18 cellular contexts compared by ENCODE assay signal in genomic region chr19:1117654-1118053, GRCh38. TPM values are rescaled to one million over a fixed set of nuclear protein-coding genes. Genes with fewer than 3 reads are reported as not detected.
DNase-seq lines count a peak whose midpoint lies in the region; ATAC-seq, FAIRE-seq and TF ChIP-seq lines count a peak whose summit lies in the region.
"Had no signal": no experiment of that assay in that cellular context is flagged by ENCODE, and none has a peak within 500 bp of the region (broad histone marks: within the 10 kb centered on the region; RNA-seq: fewer than 3 reads in every experiment).

No MANE protein-coding gene starts in this region.

- ATAC-seq in IMR-90 (ENCODE audit: low read depth) (no peak), aorta (ENCODE audit: low FRiP score) (no peak), HG03159 (IDR thresholded peaks at IDR 0.05; ENCODE audit: unreplicated experiment) (no peak)

- in situ Hi-C loops in IMR-90 (cut with MboI; ENCODE audit: low sequenced_read_pairs): no loop called here

- CTCF ChIA-PET in IMR-90 (lab: Yijun Ruan, JAX): interaction anchor here (0.6 kb wide), 1 partner anchor 195 kb away, joined by 3 read pairs; no protein-coding TSS in a partner anchor
- CTCF ChIA-PET in H1 (lab: Charles Lee; ENCODE audit: partially characterized antibody): interaction anchor here (0.6 to 1.4 kb wide), 5 partner anchors 13 to 146 kb away, joined by 3 to 4 read pairs (median 3); no protein-coding TSS in a partner anchor

- H2BK20ac ChIP-seq in IMR-90 (ENCODE audit: low read depth, low read length) (no peak overlapping the region), H1 (ENCODE audit: low read length) (no peak overlapping the region)

- H3K23me2 ChIP-seq in H1 (ENCODE audit: low read depth, low read length): no peaks in the 10 kb centered on the region

- TF ChIP-seq RAD21 in IMR-90 (IDR thresholded peaks at IDR 0.05; ENCODE audit: low read length) (no peak), H1 (IDR thresholded peaks at IDR 0.05 in 1 of 2, conservative IDR thresholded peaks at IDR 0.05 in 1 of 2; ENCODE audit: low read depth in 2 of 2, low read length in 2 of 2) (no peak)

- H3K4ac ChIP-seq in IMR-90 (ENCODE audit: low read depth, low read length): no peak overlapping the region
- H3K4ac ChIP-seq in H1 (replicated peaks; ENCODE audit: insufficient read length, low read depth, low read length): no peak overlapping the region

- H4K20me1 ChIP-seq in IMR-90 (ENCODE audit: insufficient read depth, low read length): peaks cover 19% of the 10 kb centered on the region
- H4K20me1 ChIP-seq in H1 (replicated peaks in 1 of 2; ENCODE audit: control insufficient read depth in 1 of 2, insufficient read depth in 2 of 2, low read length in 2 of 2): peaks cover 2 to 3% of the 10 kb centered on the region in 2 experiments

- TF ChIP-seq CTCF in BE2C (IDR thresholded peaks at IDR 0.05; ENCODE audit: low read depth, low read length) (no peak), IMR-90 (conservative IDR thresholded peaks at IDR 0.05; ENCODE audit: low read depth, low read length) (no peak), H1 (IDR thresholded peaks at IDR 0.05; ENCODE audit: control extremely low read depth in 1 of 3, insufficient read depth in 1 of 3, low read depth in 1 of 3, low read length in 3 of 3) (no peak), spleen (IDR thresholded peaks at IDR 0.05 in 8 of 11, conservative IDR thresholded peaks at IDR 0.05 in 3 of 11) (no peak)

- no peak overlapping the region for H2BK15ac ChIP-seq in IMR-90 (ENCODE audit: low read depth, low read length)
- no peak overlapping the region for H2BK15ac ChIP-seq in H1 (ENCODE audit: low read length)

- H3K4me3 ChIP-seq in BE2C (ENCODE audit: low read depth, low read length) (no peak overlapping the region), IMR-90 (ENCODE audit: insufficient read depth, low read depth, low read length) (no peak overlapping the region), H1 (ENCODE audit: extremely low read depth in 1 of 4, insufficient read depth in 2 of 4, low read depth in 3 of 4, low read length in 4 of 4) (no peak overlapping the region), spleen (no peak overlapping the region), aorta (ENCODE audit: low read length in 2 of 2) (no peak overlapping the region)
- H3K4me3 ChIP-seq: BLaER1 treated with 17β-estradiol and CSF1 and Interleukin-3, amounts not matched to agents 10 nM and 100 nM; GM23338 had no signal

- H2AFZ ChIP-seq in IMR-90 (replicated peaks; ENCODE audit: low read length, poor library complexity) (no peak overlapping the region), H1 (ENCODE audit: low read length) (no peak overlapping the region)
- H2AFZ ChIP-seq: GM23338 had no signal

- H3K9ac ChIP-seq in IMR-90 (ENCODE audit: low read depth, low read length) (no peak overlapping the region), H1 (replicated peaks in 1 of 4; ENCODE audit: extremely low read depth in 1 of 4, low read depth in 3 of 4, low read length in 3 of 4) (0 out of 7 replicates have a peak overlapping the region, but pooled peaks of 1 of the 4 experiments have one; percentile 36)
- H3K9ac ChIP-seq: BLaER1 treated with 17β-estradiol and CSF1 and Interleukin-3, amounts not matched to agents 10 nM and 100 nM had no signal

- 98% methylated on average over 8 of the region's 16 CpGs; no CpG with 5 or more reads in 1 of the 2 experiments for WGBS in IMR-90 (ENCODE audit: extremely low coverage in 2 of 2, insufficient read length in 1 of 2), 2 experiments
- 92% methylated on average over 10 of the region's 16 CpGs; no CpG with 5 or more reads in 1 of the 2 experiments for WGBS in H1 (ENCODE audit: extremely low coverage in 1 of 2, insufficient coverage in 1 of 2, insufficient read length in 1 of 2, insufficient replicate concordance in 2 of 2, low coverage in 1 of 2, low lambda C conversion rate in 2 of 2, missing lambda C conversion rate in 1 of 2), 2 experiments
- 92 to 96% (median 94%) methylated on average over 10 to 16 of the region's 16 CpGs for WGBS in spleen, 5 donors
- 93% methylated on average over 16 of the region's 16 CpGs for WGBS in aorta, 2 donors

- TF ChIP-seq POLR2A in IMR-90 (IDR thresholded peaks at IDR 0.05; ENCODE audit: low read depth, low read length) (no peak), H1 (IDR thresholded peaks at IDR 0.05; ENCODE audit: control extremely low read depth in 1 of 2, low read depth in 2 of 2, low read length in 2 of 2) (no peak), spleen (IDR thresholded peaks at IDR 0.05) (no peak)

- no peak for FAIRE-seq in H1 (lab: Jason Lieb, UNC)
- FAIRE-seq: G401.6, GM12891, HTR-8/SVneo had no signal

- H2AK5ac ChIP-seq in IMR-90 (ENCODE audit: low read depth, low read length): no peak overlapping the region
- H2AK5ac ChIP-seq in H1 (ENCODE audit: low read depth, low read length): no peak overlapping the region

- H2AK9ac ChIP-seq in IMR-90 (replicated peaks; ENCODE audit: low read depth, low read length, poor library complexity): peak overlapping the region; percentile 16

- H3K14ac ChIP-seq in IMR-90 (replicated peaks; ENCODE audit: low read depth, low read length) (no peak overlapping the region), H1 (ENCODE audit: insufficient read length) (no peak overlapping the region)

- no peak overlapping the region for H3K27ac ChIP-seq in IMR-90 (ENCODE audit: insufficient read depth, low read length)
- no peak overlapping the region for H3K27ac ChIP-seq in H1 (ENCODE audit: low read depth, low read length)
- H3K27ac ChIP-seq in spleen: peak overlapping the region in 1 of 8 donors; percentile 66
- no peak overlapping the region for H3K27ac ChIP-seq in aorta (ENCODE audit: low read depth in 1 of 2, low read length in 2 of 2)
- H3K27ac ChIP-seq: BLaER1 treated with 17β-estradiol and CSF1 and Interleukin-3, amounts not matched to agents 10 nM and 100 nM had no signal

- no peaks in the 10 kb centered on the region for H3K9me1 ChIP-seq in IMR-90 (ENCODE audit: insufficient read depth, low read length)

- no peak for TF ChIP-seq EP300 in H1 (IDR thresholded peaks at IDR 0.05; ENCODE audit: borderline replicate concordance in 1 of 2, low read depth in 2 of 2, low read length in 2 of 2)

- H3K56ac ChIP-seq in IMR-90 (ENCODE audit: extremely low read depth, insufficient read depth, low read length) (no peak overlapping the region), H1 (replicated peaks; ENCODE audit: insufficient read length, low read depth, low read length) (no peak overlapping the region)

- H3K4me1 ChIP-seq in BE2C (peaks cover 6% of the 10 kb centered on the region), IMR-90 (ENCODE audit: control insufficient read depth, insufficient read depth, low read length) (peaks cover 11% of the 10 kb centered on the region), H1 (replicated peaks in 1 of 4; ENCODE audit: control insufficient read depth in 3 of 4, insufficient read depth in 4 of 4, low read length in 3 of 4) (no peaks in the 10 kb centered on the region; a peak in 3 of 7 replicates), spleen (peaks cover 12 to 55% (median 21%) of the 10 kb centered on the region in 6 donors), aorta (ENCODE audit: control insufficient read depth in 1 of 2, insufficient read depth in 2 of 2, low read length in 2 of 2) (no peaks in the 10 kb centered on the region)

- H3K36me3 ChIP-seq in BE2C (peaks cover 36% of the 10 kb centered on the region), IMR-90 (ENCODE audit: control insufficient read depth, insufficient read depth, low read length) (peaks cover 86% of the 10 kb centered on the region), H1 (ENCODE audit: control insufficient read depth in 2 of 4, insufficient read depth in 4 of 4, low read length in 3 of 4) (peaks cover 0 to 52% (median 9%) of the 10 kb centered on the region in 4 experiments; a peak in 4 of 8 replicates), spleen (peaks cover 9 to 100% (median 99%) of the 10 kb centered on the region in 6 donors), aorta (ENCODE audit: control insufficient read depth in 1 of 2, insufficient read depth in 2 of 2, low read length in 1 of 2) (peaks cover 0 to 6% of the 10 kb centered on the region in 2 donors)

- H4K5ac ChIP-seq in IMR-90 (ENCODE audit: low read depth, low read length): no peak overlapping the region
- H4K5ac ChIP-seq in H1 (ENCODE audit: insufficient read length, low read depth, low read length): no peak overlapping the region

- no peak overlapping the region for H2BK120ac ChIP-seq in IMR-90 (ENCODE audit: low read depth, low read length)
- no peak overlapping the region for H2BK120ac ChIP-seq in H1 (replicated peaks; ENCODE audit: low read depth, low read length)

- DNase-seq in BE2C: peak; percentile 6
- DNase-seq in IMR-90: no peak
- no peak for DNase-seq in H1 (ENCODE audit: low read depth in 1 of 2, low spot score in 2 of 2)
- DNase-seq in spleen: peak; percentile 71
- no peak for DNase-seq in aorta
- DNase-seq in HuH-7 (ENCODE audit: low spot score): no peak
- DNase-seq: AML-193; CD4-positive, alpha-beta memory T cell; DMS153; DMS79 treated with DMSO at 0.1 percent for 48 hours; EL; KG1 had no signal

- H2BK5ac ChIP-seq in IMR-90 (ENCODE audit: low read depth, low read length, poor library complexity, severe bottlenecking) (no peak overlapping the region), H1 (ENCODE audit: low read depth, low read length) (no peak overlapping the region; the same call in 1 of the 2 replicates)

- no TSS peak for BruUV-seq in IMR-90 (replicated peaks; lab: Mats Ljungman, UMichigan)

- H3K9me3 ChIP-seq in BE2C (no peaks in the 10 kb centered on the region), IMR-90 (ENCODE audit: control insufficient read depth, insufficient read depth, low read length) (no peaks in the 10 kb centered on the region), H1 (ENCODE audit: insufficient read depth in 2 of 2, low read depth in 1 of 2, low read length in 1 of 2) (no peaks in the 10 kb centered on the region), spleen (no peaks in the 10 kb centered on the region), aorta (ENCODE audit: control insufficient read depth, low read length) (no peaks in the 10 kb centered on the region)
- H3K9me3 ChIP-seq: BLaER1 treated with 17β-estradiol and CSF1 and Interleukin-3, amounts not matched to agents 10 nM and 100 nM had no signal

- H3K18ac ChIP-seq in IMR-90 (ENCODE audit: low read depth, low read length) (no peak overlapping the region), H1 (ENCODE audit: extremely low read depth, low read length) (no peak overlapping the region)

- H3K4me2 ChIP-seq in IMR-90 (ENCODE audit: low read depth, low read length): no peak overlapping the region
- H3K4me2 ChIP-seq in H1 (ENCODE audit: insufficient read depth in 1 of 2, low read depth in 2 of 2, low read length in 2 of 2): no peak overlapping the region
- H3K4me2 ChIP-seq: BLaER1 treated with 17β-estradiol and CSF1 and Interleukin-3, amounts not matched to agents 10 nM and 100 nM; GM23338 had no signal

- H3K23ac ChIP-seq in IMR-90 (ENCODE audit: low read depth, low read length) (no peak overlapping the region), H1 (ENCODE audit: insufficient read length) (no peak overlapping the region)

- POLR2A ChIA-PET in IMR-90 (lab: Charles Lee; ENCODE audit: unreplicated experiment): no interaction called here
- POLR2A ChIA-PET in H1 (lab: Charles Lee; ENCODE audit: partially characterized antibody): interaction anchor here (0.8 to 1.4 kb wide), 3 partner anchors 13 to 102 kb away, joined by 3 to 4 read pairs (median 3); partner anchors contain the start of gene GPX4

- peaks cover 11 to 38% of the 10 kb centered on the region in 2 experiments for H3K79me1 ChIP-seq in IMR-90 (ENCODE audit: low read depth in 1 of 2, low read length in 2 of 2)
- H3K79me1 ChIP-seq in H1 (ENCODE audit: low read depth, low read length): no peaks in the 10 kb centered on the region

- H4K8ac ChIP-seq in IMR-90 (ENCODE audit: low read depth in 2 of 2, low read length in 2 of 2) (no peak overlapping the region), H1 (ENCODE audit: extremely low read depth, insufficient read depth, low read length) (peak overlapping the region; percentile 68; the same call in 1 of the 2 replicates)

- H3K27me3 ChIP-seq in BE2C (no peaks in the 10 kb centered on the region), IMR-90 (ENCODE audit: control insufficient read depth, insufficient read depth, low read length) (no peaks in the 10 kb centered on the region), H1 (replicated peaks in 1 of 4; ENCODE audit: control insufficient read depth in 3 of 4, extremely low read depth in 1 of 4, insufficient read depth in 3 of 4, low read length in 3 of 4) (no peaks in the 10 kb centered on the region), spleen (replicated peaks in 1 of 7) (no peaks in the 10 kb centered on the region), aorta (ENCODE audit: control insufficient read depth in 1 of 2, insufficient read depth in 2 of 2, low read length in 1 of 2) (no peaks in the 10 kb centered on the region)
- H3K27me3 ChIP-seq: BLaER1 treated with 17β-estradiol and CSF1 and Interleukin-3, amounts not matched to agents 10 nM and 100 nM had no signal

- dilution Hi-C loops in IMR-90 (cut with HindIII; ENCODE audit: low sequenced_read_pairs, unreplicated experiment): no loop called here

- no peak overlapping the region for H4K91ac ChIP-seq in IMR-90 (ENCODE audit: insufficient read depth, low read depth, low read length)
- no peak overlapping the region for H4K91ac ChIP-seq in H1 (replicated peaks; ENCODE audit: insufficient read length, low read length)

- no peaks in the 10 kb centered on the region for H3K79me2 ChIP-seq in H1 (ENCODE audit: control insufficient read depth in 1 of 2, insufficient read depth in 2 of 2, low read length in 2 of 2)

- H2BK12ac ChIP-seq in H1 (ENCODE audit: low read depth, low read length): no peak overlapping the region

- intact Hi-C loops in IMR-90 (cut with micrococcal nuclease) (no loop called here), spleen (cut with DNase I; ENCODE audit: low total_unique reads) (no loop called here), aorta (cut with DNase I) (no loop called here)

RNA-seq across cellular contexts. Expression of gene GPX4, which starts 13.9 kb away (rescaled TPM):
- 790 TPM for polyA plus RNA-seq in BE2C (2012; ENCODE audit: insufficient read depth, insufficient read length, low read depth)
- 357 and 415 TPM in 2 replicates for total RNA-seq in IMR-90 (2012; rRNA removed)
- 1,083 and 1,136 TPM in 2 replicates for polyA plus RNA-seq in IMR-90 (2012; rRNA removed)
- polyA plus RNA-seq in IMR-90 (2012; cell fraction: cytosol; rRNA removed): 2,056 and 2,058 TPM in 2 replicates
- polyA plus RNA-seq in IMR-90 (2012; cell fraction: nucleus; rRNA removed; ENCODE audit: low replicate concordance): 1,128 and 1,215 TPM in 2 replicates
- total RNA-seq in H1 (2021; fragmentation: NEBNext Ultra II Directional; extraction: Animal tissue kit (Norgen Biotek cat#: 25700)): 342 and 355 TPM in 2 replicates
- polyA plus RNA-seq in H1 (2011; rRNA removed): 693 and 947 TPM in 2 replicates
- polyA plus RNA-seq in H1 (2011; cell fraction: cytosol; rRNA removed): 779 TPM
- 730 TPM for polyA plus RNA-seq in H1 (2011; cell fraction: nucleus; rRNA removed)
- 475 to 711 TPM (median 640 TPM) in 4 replicates for polyA plus RNA-seq in H1 (2012, experiment 1 of 2)
- 958 TPM for polyA plus RNA-seq in H1 (2012, experiment 2 of 2)
- polyA plus RNA-seq in H1 (2013, experiment 1 of 2): 575 TPM
- 562 TPM for polyA plus RNA-seq in H1 (2013, experiment 2 of 2)
- 186 and 191 TPM in 2 replicates for polyA minus RNA-seq in H1 (2011; rRNA and poly(A)+ RNA removed)
- 297 TPM for polyA minus RNA-seq in H1 (2011; cell fraction: cytosol; rRNA and poly(A)+ RNA removed)
- polyA minus RNA-seq in H1 (2011; cell fraction: nucleus; rRNA and poly(A)+ RNA removed): 155 TPM
- 100 to 1,000 TPM; 138 to 275 (median 216) TPM for total RNA-seq in spleen
- 100 to 1,000 TPM; 480 to 562 (median 522) TPM for polyA plus RNA-seq in spleen
- total RNA-seq in aorta: 100 to 1,000 TPM; 165 to 236 TPM
- 100 to 1,000 TPM; 696 to 786 TPM for polyA plus RNA-seq in aorta

RNA-seq across cellular contexts. Expression of gene POLR2E, which starts 22.5 kb away (rescaled TPM):
- 824 TPM for polyA plus RNA-seq in BE2C (2012; ENCODE audit: insufficient read depth, insufficient read length, low read depth)
- total RNA-seq in IMR-90 (2012; rRNA removed) (195 and 294 TPM in 2 replicates), spleen (100 to 1,000 TPM; 106 to 152 (median 123) TPM), aorta (10 to 100 TPM; 83.5 to 95.6 TPM)
- polyA plus RNA-seq in IMR-90 (2012; rRNA removed) (391 and 449 TPM in 2 replicates), H1 (2011; rRNA removed) (381 and 483 TPM in 2 replicates), spleen (100 to 1,000 TPM in 2 of 3 donors, 10 to 100 TPM in 1; 70.8 to 144 (median 105) TPM), aorta (100 to 1,000 TPM in 1 of 2 donors, 10 to 100 TPM in 1; 91.5 to 116 TPM)
- polyA plus RNA-seq in IMR-90 (2012; cell fraction: cytosol; rRNA removed): 408 and 821 TPM in 2 replicates
- polyA plus RNA-seq in IMR-90 (2012; cell fraction: nucleus; rRNA removed; ENCODE audit: low replicate concordance): 242 and 436 TPM in 2 replicates
- total RNA-seq in H1 (2021; fragmentation: NEBNext Ultra II Directional; extraction: Animal tissue kit (Norgen Biotek cat#: 25700)): 274 and 281 TPM in 2 replicates
- polyA plus RNA-seq in H1 (2011; cell fraction: cytosol; rRNA removed): 378 TPM
- 283 TPM for polyA plus RNA-seq in H1 (2011; cell fraction: nucleus; rRNA removed)
- 286 to 416 TPM (median 379 TPM) in 4 replicates for polyA plus RNA-seq in H1 (2012, experiment 1 of 2)
- 296 TPM for polyA plus RNA-seq in H1 (2012, experiment 2 of 2)
- 195 TPM for polyA plus RNA-seq in H1 (2013, experiment 1 of 2)
- polyA plus RNA-seq in H1 (2013, experiment 2 of 2): 204 TPM
- 110 and 140 TPM in 2 replicates for polyA minus RNA-seq in H1 (2011; rRNA and poly(A)+ RNA removed)
- polyA minus RNA-seq in H1 (2011; cell fraction: cytosol; rRNA and poly(A)+ RNA removed): 128 TPM
- 125 TPM for polyA minus RNA-seq in H1 (2011; cell fraction: nucleus; rRNA and poly(A)+ RNA removed)

RNA-seq across cellular contexts. Expression of gene ARHGAP45, which starts 50.7 kb away (rescaled TPM):
- polyA plus RNA-seq in BE2C (2012; ENCODE audit: insufficient read depth, insufficient read length, low read depth): 31.2 TPM
- total RNA-seq in IMR-90 (2012; rRNA removed): 0.83 and 1.3 TPM in 2 replicates
- 1.4 and 1.7 TPM in 2 replicates for polyA plus RNA-seq in IMR-90 (2012; rRNA removed)
- 2.0 and 2.2 TPM in 2 replicates for polyA plus RNA-seq in IMR-90 (2012; cell fraction: cytosol; rRNA removed)
- 3.0 and 10.5 TPM in 2 replicates for polyA plus RNA-seq in IMR-90 (2012; cell fraction: nucleus; rRNA removed; ENCODE audit: low replicate concordance)
- total RNA-seq in H1 (2021; fragmentation: NEBNext Ultra II Directional; extraction: Animal tissue kit (Norgen Biotek cat#: 25700)): 41.8 and 43.6 TPM in 2 replicates
- 31.4 and 40.2 TPM in 2 replicates for polyA plus RNA-seq in H1 (2011; rRNA removed)
- 36.8 TPM for polyA plus RNA-seq in H1 (2011; cell fraction: cytosol; rRNA removed)
- polyA plus RNA-seq in H1 (2011; cell fraction: nucleus; rRNA removed): 67.4 TPM
- polyA plus RNA-seq in H1 (2012, experiment 1 of 2): 26.5 to 43.1 TPM (median 35.3 TPM) in 4 replicates
- polyA plus RNA-seq in H1 (2012, experiment 2 of 2): 29.2 TPM
- 16.7 TPM for polyA plus RNA-seq in H1 (2013, experiment 1 of 2)
- polyA plus RNA-seq in H1 (2013, experiment 2 of 2): 16.2 TPM
- 13.6 and 19.9 TPM in 2 replicates for polyA minus RNA-seq in H1 (2011; rRNA and poly(A)+ RNA removed)
- 28.4 TPM for polyA minus RNA-seq in H1 (2011; cell fraction: cytosol; rRNA and poly(A)+ RNA removed)
- 25.1 TPM for polyA minus RNA-seq in H1 (2011; cell fraction: nucleus; rRNA and poly(A)+ RNA removed)
- total RNA-seq in spleen: 100 to 1,000 TPM; 161 to 258 (median 237) TPM
- polyA plus RNA-seq in spleen: 100 to 1,000 TPM; 205 to 356 (median 329) TPM
- total RNA-seq in aorta: 10 to 100 TPM; 15.3 to 38.6 TPM
- 10 to 100 TPM in 1 of 2 donors, 1 to 10 TPM in 1; 7.4 to 21.8 TPM for polyA plus RNA-seq in aorta

RNA-seq across cellular contexts. Expression of gene SBNO2, which starts 56.4 kb away (rescaled TPM):
- polyA plus RNA-seq in BE2C (2012; ENCODE audit: insufficient read depth, insufficient read length, low read depth): 74.4 TPM
- total RNA-seq in IMR-90 (2012; rRNA removed) (13.4 and 13.6 TPM in 2 replicates), spleen (100 to 1,000 TPM in 5 of 7 donors, 10 to 100 TPM in 2; 51.7 to 230 (median 168) TPM), aorta (100 to 1,000 TPM in 1 of 2 donors, 10 to 100 TPM in 1; 97.2 to 165 TPM)
- polyA plus RNA-seq in IMR-90 (2012; rRNA removed) (40.4 and 40.5 TPM in 2 replicates), H1 (2011; rRNA removed) (12.2 and 21.3 TPM in 2 replicates), spleen (10 to 100 TPM; 16.2 to 62.0 (median 29.8) TPM), aorta (10 to 100 TPM; 11.0 to 53.3 TPM)
- 16.4 and 33.2 TPM in 2 replicates for polyA plus RNA-seq in IMR-90 (2012; cell fraction: cytosol; rRNA removed)
- polyA plus RNA-seq in IMR-90 (2012; cell fraction: nucleus; rRNA removed; ENCODE audit: low replicate concordance): 123 and 292 TPM in 2 replicates
- total RNA-seq in H1 (2021; fragmentation: NEBNext Ultra II Directional; extraction: Animal tissue kit (Norgen Biotek cat#: 25700)): 31.4 and 37.4 TPM in 2 replicates
- polyA plus RNA-seq in H1 (2011; cell fraction: cytosol; rRNA removed): 12.8 TPM
- 67.3 TPM for polyA plus RNA-seq in H1 (2011; cell fraction: nucleus; rRNA removed)
- polyA plus RNA-seq in H1 (2012, experiment 1 of 2): 21.4 to 33.6 TPM (median 24.5 TPM) in 4 replicates
- polyA plus RNA-seq in H1 (2012, experiment 2 of 2): 13.6 TPM
- 16.0 TPM for polyA plus RNA-seq in H1 (2013, experiment 1 of 2)
- polyA plus RNA-seq in H1 (2013, experiment 2 of 2): 14.4 TPM
- 10.0 and 10.6 TPM in 2 replicates for polyA minus RNA-seq in H1 (2011; rRNA and poly(A)+ RNA removed)
- polyA minus RNA-seq in H1 (2011; cell fraction: cytosol; rRNA and poly(A)+ RNA removed): 23.1 TPM
- 23.4 TPM for polyA minus RNA-seq in H1 (2011; cell fraction: nucleus; rRNA and poly(A)+ RNA removed)

Comparison
In these comparisons a context has a peak if more than half of its experiments do, and no peak if none do; other contexts are left out.
1. DNase-seq: peak in BE2C (single experiment) and spleen (single experiment); none in IMR-90 (single experiment), H1 (0 of 2), aorta (0 of 2) and HuH-7 (single experiment).